In the genomic region with DNA sequence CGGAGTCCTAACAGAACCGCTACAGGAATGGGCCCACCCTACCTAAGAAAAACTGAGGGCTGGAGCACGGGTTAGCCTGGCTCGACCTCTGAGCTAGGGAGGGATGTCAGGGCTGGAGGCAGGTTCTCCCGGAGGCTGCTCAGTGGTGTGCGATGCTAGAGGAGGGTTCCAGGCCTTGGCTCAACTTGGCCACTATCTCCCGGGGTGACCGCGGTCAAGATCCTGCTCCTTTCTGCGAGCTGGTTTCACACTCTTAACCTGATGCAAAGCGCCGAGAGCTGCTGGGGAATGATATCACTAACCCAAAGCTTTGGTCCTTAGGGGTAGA, we compare ENCODE assay signal across 7 cellular contexts.
A peak's percentile ranks its signal among the peaks of the same experiment; 100 is the strongest.
DNase-seq lines count a peak whose midpoint lies in the region; ATAC-seq and TF ChIP-seq lines count a peak whose summit lies in the region.

No MANE protein-coding gene starts in this region.

- DNase-seq in LNCaP clone FGC (ENCODE audit: low read depth) (no peak), nephron progenitor cell (no peak), HUDEP-2 (lab: John Stamatoyannopoulos, UW; ENCODE audit: unreplicated experiment in 76 of 76) (no peak), pons (ENCODE audit: low spot score) (no peak)
- no peak for DNase-seq in stimulated activated CD8-positive, alpha-beta memory T cell treated with anti-CD3 and anti-CD28 coated beads, Interleukin-4, amount 100 ng/mL, for 48 hours

- no peaks in the 10 kb centered on the region for H3K36me3 ChIP-seq in endocrine pancreas (ENCODE audit: control insufficient read depth, insufficient read depth, low read length)

- H3K4me3 Mint-ChIP-seq in nephron progenitor cell, result peak overlapping the region; percentile 100

- H3K27me3 ChIP-seq in endocrine pancreas (ENCODE audit: control insufficient read depth, insufficient read depth, low read length), result no peaks in the 10 kb centered on the region

- peaks cover 1% of the 10 kb centered on the region for H3K36me3 Mint-ChIP-seq in nephron progenitor cell (ENCODE audit: low read depth)

- TF ChIP-seq CTCF in LNCaP clone FGC (IDR thresholded peaks at IDR 0.05; ENCODE audit: control insufficient read depth, extremely low read depth, insufficient read depth), result no peak
- TF ChIP-seq CTCF in nephron progenitor cell (IDR thresholded peaks at IDR 0.05), result no peak

- no peaks in the 10 kb centered on the region for H3K4me1 ChIP-seq in endocrine pancreas (ENCODE audit: control insufficient read depth, insufficient read depth, low read length)

- H3K4me3 ChIP-seq in LNCaP clone FGC (ENCODE audit: low read depth, low read length) (peak overlapping the region; percentile 99), endocrine pancreas (ENCODE audit: control insufficient read depth, insufficient read depth, low read length) (peak overlapping the region; percentile 83)

- H3K9me3 Mint-ChIP-seq in nephron progenitor cell, result no peaks in the 10 kb centered on the region

- peak; percentile 12 for ATAC-seq in GM21576 (IDR thresholded peaks at IDR 0.05; ENCODE audit: unreplicated experiment)

- peaks cover 4% of the 10 kb centered on the region for H3K27me3 Mint-ChIP-seq in nephron progenitor cell (ENCODE audit: low read depth, poor library complexity)

- peaks cover 43% of the 10 kb centered on the region for H3K4me1 Mint-ChIP-seq in nephron progenitor cell

- peak overlapping the region; percentile 96 for H3K9ac ChIP-seq in endocrine pancreas (ENCODE audit: control insufficient read depth, insufficient read depth, low read length)

- peak overlapping the region; percentile 99 for H3K27ac Mint-ChIP-seq in nephron progenitor cell

- H3K9me3 ChIP-seq in endocrine pancreas (ENCODE audit: control insufficient read depth, low read length), result no peaks in the 10 kb centered on the region
